Comparison of ENCODE assay signal across 26 cellular contexts in the genomic region with DNA sequence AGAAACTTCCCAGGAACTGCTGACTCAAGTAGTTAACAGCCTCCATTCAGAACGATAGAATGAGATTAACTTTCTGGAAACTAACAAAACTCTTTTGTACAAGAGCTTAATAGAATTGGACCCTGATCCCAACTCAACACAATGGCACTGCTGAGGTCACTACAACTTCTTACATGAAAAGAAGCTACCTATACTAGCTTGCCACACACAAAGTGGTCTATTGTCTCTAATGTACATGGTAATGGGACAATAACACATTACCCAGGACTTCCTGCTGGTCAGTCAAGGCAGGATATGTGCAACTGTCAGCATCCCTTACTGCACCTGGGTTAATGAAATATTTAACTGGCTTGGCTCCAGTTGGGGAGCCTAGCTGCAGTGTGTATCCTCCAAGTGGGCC.
"Had no signal": no experiment of that assay in that cellular context is flagged by ENCODE, and none has a peak within 500 bp of the region (broad histone marks: within the 10 kb centered on the region; RNA-seq: fewer than 3 reads in every experiment).

No MANE protein-coding gene starts in this region.

- H3K36me3 ChIP-seq: ovary, uterus had no signal

- ATAC-seq: left colon; natural killer cell; stimulated activated memory B cell treated with anti-CD40 and anti-IgM and Interleukin-4, amounts not matched to agents 10 μg/mL and 1 μg/mL and 100 μg/mL, for 72 hours; stimulated activated naive CD8-positive, alpha-beta T cell treated with anti-CD3 and anti-CD28 coated beads, Interleukin-15, amount 100 ng/mL, for 72 hours had no signal

- H3K4me1 ChIP-seq: left ventricle myocardium inferior, sigmoid colon, spleen, tibial nerve, uterus had no signal

- H3K9me3 ChIP-seq: ovary, sigmoid colon had no signal

- FAIRE-seq: islet of Langerhans, kidney, small intestine had no signal

- DNase-seq: hypothalamus; immature natural killer cell; kidney; left colon; left ventricle myocardium inferior; mesendoderm; naive B cell; natural killer cell; nephron progenitor cell; ovary; right cardiac atrium; sigmoid colon; small intestine; spleen; stimulated activated CD4-positive, alpha-beta T cell treated with anti-CD3 and anti-CD28 coated beads, Interleukin-4, amount 100 ng/mL, for 24 hours; stimulated activated naive CD4-positive, alpha-beta T cell treated with Interleukin-2 at 50 U/mL for 16 hours; stimulated activated naive CD8-positive, alpha-beta T cell treated with anti-CD3 and anti-CD28 coated beads, Interleukin-15, amount 100 ng/mL, for 72 hours; substantia nigra; uterus had no signal

- H3K27me3 Mint-ChIP-seq: naive B cell; progenitor cell of endocrine pancreas; stimulated activated memory B cell treated with anti-CD40 and anti-IgM and Interleukin-4, amounts not matched to agents 10 μg/mL and 1 μg/mL and 100 μg/mL, for 72 hours; stimulated activated naive CD8-positive, alpha-beta T cell treated with anti-CD3 and anti-CD28 coated beads, Interleukin-15, amount 100 ng/mL, for 72 hours; type B pancreatic cell had no signal

- H3K27ac ChIP-seq: left ventricle myocardium inferior, ovary, sigmoid colon, spleen, tibial nerve, uterus had no signal

- H3K27me3 ChIP-seq: ovary, sigmoid colon, spleen, tibial nerve, uterus had no signal

- H3K27ac Mint-ChIP-seq: immature natural killer cell; mesothelial cell of epicardium; naive B cell; natural killer cell; nephron progenitor cell; progenitor cell of endocrine pancreas; stimulated activated memory B cell treated with anti-CD40 and anti-IgM and Interleukin-4, amounts not matched to agents 10 μg/mL and 1 μg/mL and 100 μg/mL, for 72 hours; type B pancreatic cell had no signal

- H3K4me3 Mint-ChIP-seq: immature natural killer cell; mesothelial cell of epicardium; natural killer cell; nephron progenitor cell; stimulated activated memory B cell treated with anti-CD40 and anti-IgM and Interleukin-4, amounts not matched to agents 10 μg/mL and 1 μg/mL and 100 μg/mL, for 72 hours; stimulated activated naive CD8-positive, alpha-beta T cell treated with anti-CD3 and anti-CD28 coated beads, Interleukin-15, amount 100 ng/mL, for 72 hours; type B pancreatic cell had no signal

- H3K4me1 Mint-ChIP-seq: immature natural killer cell; mesothelial cell of epicardium; naive B cell; natural killer cell; nephron progenitor cell; stimulated activated memory B cell treated with anti-CD40 and anti-IgM and Interleukin-4, amounts not matched to agents 10 μg/mL and 1 μg/mL and 100 μg/mL, for 72 hours; stimulated activated naive CD8-positive, alpha-beta T cell treated with anti-CD3 and anti-CD28 coated beads, Interleukin-15, amount 100 ng/mL, for 72 hours had no signal

- H3K4me3 ChIP-seq: left ventricle myocardium inferior, lung, ovary, sigmoid colon, spleen, tibial nerve, uterus had no signal
